ENCODE assay signal across 14 cellular contexts in genomic region chrX:10482262-10482661, GRCh38.
A peak's percentile ranks its signal among the peaks of the same experiment; 100 is the strongest.
DNase-seq lines count a peak whose midpoint lies in the region; ATAC-seq, FAIRE-seq and TF ChIP-seq lines count a peak whose summit lies in the region.
"Had no signal": no experiment of that assay in that cellular context is flagged by ENCODE, and none has a peak within 500 bp of the region (broad histone marks: within the 10 kb centered on the region; RNA-seq: fewer than 3 reads in every experiment).

No MANE protein-coding gene starts in this region.

- FAIRE-seq in kidney (lab: Jason Lieb, UNC) = no peak
- FAIRE-seq: D721Med had no signal

- no peaks in the 10 kb centered on the region for H3K36me3 ChIP-seq in kidney (ENCODE audit: control insufficient read depth in 1 of 2, insufficient read depth in 2 of 2, low read length in 2 of 2)
- H3K36me3 ChIP-seq: pancreas had no signal

- CTCF ChIA-PET in RWPE1 (lab: Yijun Ruan, JAX) = no interaction called here

- peak; percentile 84 for ATAC-seq in GM18511 (IDR thresholded peaks at IDR 0.05; ENCODE audit: unreplicated experiment)
- peak; percentile 98 for ATAC-seq in GM21619 (IDR thresholded peaks at IDR 0.05; ENCODE audit: unreplicated experiment)
- ATAC-seq in HG03520 (IDR thresholded peaks at IDR 0.05; ENCODE audit: unreplicated experiment) = peak; percentile 91

- H3K27me3 Mint-ChIP-seq in progenitor cell of endocrine pancreas = no peaks in the 10 kb centered on the region
- H3K27me3 Mint-ChIP-seq: central memory CD8-positive, alpha-beta T cell had no signal

- H3K9me3 Mint-ChIP-seq in progenitor cell of endocrine pancreas (ENCODE audit: low read depth) = peaks cover 18% of the 10 kb centered on the region

- DNase-seq in kidney (no peak), MV-4-11 (lab: John Stamatoyannopoulos, UW) (no peak), NCI-H2081 (lab: John Stamatoyannopoulos, UW) (no peak), progenitor cell of endocrine pancreas (ENCODE audit: low spot score, unreplicated experiment) (no peak), RWPE1 (ENCODE audit: low spot score) (no peak)
- DNase-seq: HCEC 1CT, NCI-H1048, pancreas, SIG-M5 had no signal

- H3K36me3 Mint-ChIP-seq in progenitor cell of endocrine pancreas (ENCODE audit: insufficient read depth) = peaks cover 13% of the 10 kb centered on the region

- no peak overlapping the region for H3K27ac Mint-ChIP-seq in progenitor cell of endocrine pancreas

- peaks cover 4% of the 10 kb centered on the region for H3K4me1 Mint-ChIP-seq in progenitor cell of endocrine pancreas (ENCODE audit: low read depth)
- H3K4me1 Mint-ChIP-seq: central memory CD8-positive, alpha-beta T cell had no signal

- H3K4me3 ChIP-seq in kidney (ENCODE audit: low read length in 2 of 2) = no peak overlapping the region
- H3K4me3 ChIP-seq: pancreas had no signal

- POLR2A ChIA-PET in RWPE1 (lab: Yijun Ruan, JAX; ENCODE audit: low non-redundant PET) = no interaction called here

- intact Hi-C loops in kidney (cut with DNase I) = no loop called here

- no peak for TF ChIP-seq CTCF in kidney (IDR thresholded peaks at IDR 0.05; ENCODE audit: borderline replicate concordance, extremely low read depth, insufficient read depth)
- no peak for TF ChIP-seq CTCF in progenitor cell of endocrine pancreas (IDR thresholded peaks at IDR 0.05; ENCODE audit: unreplicated experiment)
- no peak for TF ChIP-seq CTCF in RWPE1 (conservative IDR thresholded peaks at IDR 0.05; ENCODE audit: low read depth)

- H3K9me3 ChIP-seq in kidney (ENCODE audit: control insufficient read depth in 1 of 2, low read length in 2 of 2) = no peaks in the 10 kb centered on the region
- H3K9me3 ChIP-seq: pancreas had no signal

- H3K4me1 ChIP-seq in kidney (ENCODE audit: control insufficient read depth in 1 of 2, insufficient read depth in 1 of 2, low read depth in 1 of 2, low read length in 2 of 2) = peaks cover 0 to 3% of the 10 kb centered on the region in 2 donors

- H3K27ac ChIP-seq in kidney (ENCODE audit: low read depth in 2 of 2, low read length in 2 of 2) (peak overlapping the region; percentile 67 to 68), RWPE1 (no peak overlapping the region)

- peak overlapping the region in 1 of 2 donors; percentile 7 for H3K9ac ChIP-seq in kidney (ENCODE audit: low read length in 2 of 2)

- no peak overlapping the region for H3K4me3 Mint-ChIP-seq in progenitor cell of endocrine pancreas (ENCODE audit: low read depth)
- H3K4me3 Mint-ChIP-seq: central memory CD8-positive, alpha-beta T cell had no signal
